In genomic region chr4:174928575-174929253, GRCh38 we compare ENCODE assay signal across 20 cellular contexts. TPM values are rescaled to one million over a fixed set of nuclear protein-coding genes. Genes with fewer than 3 reads are reported as not detected.
DNase-seq lines count a peak whose midpoint lies in the region; ATAC-seq and TF ChIP-seq lines count a peak whose summit lies in the region.
"Had no signal": no experiment of that assay in that cellular context is flagged by ENCODE, and none has a peak within 500 bp of the region (broad histone marks: within the 10 kb centered on the region; RNA-seq: fewer than 3 reads in every experiment).

No MANE protein-coding gene starts in this region.

- H3K4me1 ChIP-seq in GM23338 (ENCODE audit: insufficient read depth), result no peaks in the 10 kb centered on the region; the same call in none of the 2 replicates
- no peaks in the 10 kb centered on the region for H3K4me1 ChIP-seq in right atrium auricular region

- H3K4me3 Mint-ChIP-seq in GM23338, result no peak overlapping the region
- H3K4me3 Mint-ChIP-seq: activated T-cell treated with anti-CD3 and anti-CD28 coated beads, Interleukin-2, amount 50 U/mL, for 4 hours; neural crest cell; type B pancreatic cell had no signal

- no peaks in the 10 kb centered on the region for H3K27me3 Mint-ChIP-seq in GM23338 (ENCODE audit: insufficient read depth, low read depth, poor library complexity)
- H3K27me3 Mint-ChIP-seq: type B pancreatic cell had no signal

- DNase-seq in GM23338 (ENCODE audit: low spot score), result peak; percentile 19
- DNase-seq in epithelial cell of esophagus (ENCODE audit: low read depth), result peak; percentile 8
- no peak for DNase-seq in right atrium auricular region (ENCODE audit: low spot score)
- no peak for DNase-seq in NCI-H1436 treated with DMSO at 0.1 percent for 48 hours (lab: John Stamatoyannopoulos, UW)
- no peak for DNase-seq in NCI-H748 (lab: John Stamatoyannopoulos, UW; ENCODE audit: unreplicated experiment)
- DNase-seq in DMS153 treated with DMSO at 0.1 percent for 48 hours (lab: John Stamatoyannopoulos, UW; ENCODE audit: unreplicated experiment), result no peak
- DNase-seq: activated CD4-positive, alpha-beta T cell treated with anti-CD3 and anti-CD28 coated beads, Interleukin-2, amount 50 U/mL, for 1 hour; activated T-cell treated with anti-CD3 and anti-CD28 coated beads, Interleukin-2, amount 50 U/mL, for 4 hours; Kasumi-1; mesenchymal stem cell; NCI-H2029 treated with DMSO at 0.1 percent for 48 hours had no signal

- H3K4me1 Mint-ChIP-seq in GM23338, result peaks cover 11% of the 10 kb centered on the region
- H3K4me1 Mint-ChIP-seq: neural crest cell had no signal

- H3K27me3 ChIP-seq in GM23338 (ENCODE audit: insufficient read depth), result no peaks in the 10 kb centered on the region
- H3K27me3 ChIP-seq in right atrium auricular region, result no peaks in the 10 kb centered on the region

- H3K36me3 ChIP-seq in GM23338 (ENCODE audit: insufficient read depth) (no peaks in the 10 kb centered on the region), right atrium auricular region (no peaks in the 10 kb centered on the region)

- no peaks in the 10 kb centered on the region for H3F3A ChIP-seq in GM23338 (replicated peaks; ENCODE audit: low read depth)

- no peaks in the 10 kb centered on the region for H3K9me3 ChIP-seq in right atrium auricular region

- H3K4me3 ChIP-seq in GM23338, result no peak overlapping the region
- no peak overlapping the region for H3K4me3 ChIP-seq in epithelial cell of esophagus (ENCODE audit: low read length)
- H3K4me3 ChIP-seq in right atrium auricular region, result no peak overlapping the region

- peak overlapping the region; percentile 70 for H2AFZ ChIP-seq in GM23338

- no peaks in the 10 kb centered on the region for H3K36me3 Mint-ChIP-seq in GM23338 (ENCODE audit: low read depth)
- H3K36me3 Mint-ChIP-seq: type B pancreatic cell had no signal

- H3K27ac ChIP-seq in GM23338 (ENCODE audit: low read depth), result no peak overlapping the region
- no peak overlapping the region for H3K27ac ChIP-seq in right atrium auricular region
- H3K27ac ChIP-seq: HL-60 had no signal

- H3K9me2 ChIP-seq in GM23338 (ENCODE audit: insufficient read depth), result no peaks in the 10 kb centered on the region; the same call in 1 of the 2 replicates

- no peak for ATAC-seq in GM23338
- peak; percentile 46 for ATAC-seq in HG03439 (IDR thresholded peaks at IDR 0.05; ENCODE audit: unreplicated experiment)
- ATAC-seq: activated T-cell treated with anti-CD3 and anti-CD28 coated beads, Interleukin-2, amount 50 U/mL, for 4 hours had no signal

- TF ChIP-seq POLR2A in GM18951 (IDR thresholded peaks at IDR 0.05; ENCODE audit: extremely low read depth, insufficient read depth, insufficient read length), result peak; percentile 6

- H3K79me2 ChIP-seq in GM23338 (replicated peaks; ENCODE audit: insufficient read depth), result no peaks in the 10 kb centered on the region

- TF ChIP-seq CTCF in GM23338 (conservative IDR thresholded peaks at IDR 0.05; ENCODE audit: low read depth in 2 of 2), result no peak
- TF ChIP-seq CTCF in epithelial cell of esophagus (IDR thresholded peaks at IDR 0.05; ENCODE audit: insufficient read depth, low read depth, low read length, missing control alignments), result no peak
- no peak for TF ChIP-seq CTCF in right atrium auricular region (IDR thresholded peaks at IDR 0.05)

- H3K9me3 Mint-ChIP-seq in GM23338, result no peaks in the 10 kb centered on the region
- H3K9me3 Mint-ChIP-seq: activated T-cell treated with anti-CD3 and anti-CD28 coated beads, Interleukin-2, amount 50 U/mL, for 4 hours; neural crest cell; type B pancreatic cell had no signal

- in situ Hi-C loops in GM18951 (cut with MboI; ENCODE audit: low sequenced_read_pairs, unreplicated experiment), result no loop called here

- 0 out of 2 replicates have a peak overlapping the region, but pooled peaks have one; percentile 6 for H3K4me2 ChIP-seq in GM23338

- no peak overlapping the region for H3K27ac Mint-ChIP-seq in GM23338
- H3K27ac Mint-ChIP-seq: type B pancreatic cell had no signal

- H4K20me1 ChIP-seq in GM23338 (replicated peaks; ENCODE audit: insufficient read depth), result no peaks in the 10 kb centered on the region

TF ChIP-seq in GM23338, 12 proteins besides CTCF, POLR2A, EP300 and RAD21:
- TF ChIP-seq ZNF114 (CRISPR knock-in tag; IDR thresholded peaks at IDR 0.05) (no peak), EZH2 (IDR thresholded peaks at IDR 0.05; ENCODE audit: low read depth, unreplicated experiment) (no peak), STAT1 (IDR thresholded peaks at IDR 0.05; ENCODE audit: unreplicated experiment) (no peak), POLR2AphosphoS5 (IDR thresholded peaks at IDR 0.05; ENCODE audit: low read depth) (no peak), ZNF331 (CRISPR knock-in tag; IDR thresholded peaks at IDR 0.05; ENCODE audit: low read depth) (no peak), NANOG (IDR thresholded peaks at IDR 0.05; ENCODE audit: borderline replicate concordance) (no peak), EZH2phosphoT487 (IDR thresholded peaks at IDR 0.05; ENCODE audit: unreplicated experiment) (no peak)
- TF ChIP-seq, protein P1, sequence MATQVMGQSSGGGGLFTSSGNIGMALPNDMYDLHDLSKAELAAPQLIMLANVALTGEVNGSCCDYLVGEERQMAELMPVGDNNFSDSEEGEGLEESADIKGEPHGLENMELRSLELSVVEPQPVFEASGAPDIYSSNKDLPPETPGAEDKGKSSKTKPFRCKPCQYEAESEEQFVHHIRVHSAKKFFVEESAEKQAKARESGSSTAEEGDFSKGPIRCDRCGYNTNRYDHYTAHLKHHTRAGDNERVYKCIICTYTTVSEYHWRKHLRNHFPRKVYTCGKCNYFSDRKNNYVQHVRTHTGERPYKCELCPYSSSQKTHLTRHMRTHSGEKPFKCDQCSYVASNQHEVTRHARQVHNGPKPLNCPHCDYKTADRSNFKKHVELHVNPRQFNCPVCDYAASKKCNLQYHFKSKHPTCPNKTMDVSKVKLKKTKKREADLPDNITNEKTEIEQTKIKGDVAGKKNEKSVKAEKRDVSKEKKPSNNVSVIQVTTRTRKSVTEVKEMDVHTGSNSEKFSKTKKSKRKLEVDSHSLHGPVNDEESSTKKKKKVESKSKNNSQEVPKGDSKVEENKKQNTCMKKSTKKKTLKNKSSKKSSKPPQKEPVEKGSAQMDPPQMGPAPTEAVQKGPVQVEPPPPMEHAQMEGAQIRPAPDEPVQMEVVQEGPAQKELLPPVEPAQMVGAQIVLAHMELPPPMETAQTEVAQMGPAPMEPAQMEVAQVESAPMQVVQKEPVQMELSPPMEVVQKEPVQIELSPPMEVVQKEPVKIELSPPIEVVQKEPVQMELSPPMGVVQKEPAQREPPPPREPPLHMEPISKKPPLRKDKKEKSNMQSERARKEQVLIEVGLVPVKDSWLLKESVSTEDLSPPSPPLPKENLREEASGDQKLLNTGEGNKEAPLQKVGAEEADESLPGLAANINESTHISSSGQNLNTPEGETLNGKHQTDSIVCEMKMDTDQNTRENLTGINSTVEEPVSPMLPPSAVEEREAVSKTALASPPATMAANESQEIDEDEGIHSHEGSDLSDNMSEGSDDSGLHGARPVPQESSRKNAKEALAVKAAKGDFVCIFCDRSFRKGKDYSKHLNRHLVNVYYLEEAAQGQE (IDR thresholded peaks at IDR 0.05; ENCODE audit: unreplicated experiment), result no peak

RNA-seq across cellular contexts. Expression of gene ADAM29, which starts 10.6 kb away (rescaled TPM):
- 0.04 TPM in 1 of 2 replicates, not detected in the other for total RNA-seq in GM23338 (2014; rRNA removed; shearing (Covaris generic))
- not detected in 2 replicates for polyA plus RNA-seq in GM23338 (2016; fragmentation: Nextera tagmentation; extraction: Ambion mirVana)
- not detected for total RNA-seq in right atrium auricular region
- total RNA-seq: activated T-cell treated with anti-CD3 and anti-CD28 coated beads, Interleukin-2, amount 50 U/mL, for 4 hours; endothelial cell of umbilical vein; glomerular endothelial cell; neural crest cell; T-helper 2 cell treated with Interferon-gamma antibody and Interleukin-4, amounts not matched to agents 100 ng/mL and 5 ng/mL, for 36 hours had no signal
- polyA plus RNA-seq: adipose tissue, endothelial cell of umbilical vein had no signal

Comparison
In these comparisons a context has a peak if more than half of its experiments do, and no peak if none do; other contexts are left out.
1. DNase-seq: peak in GM23338 (single experiment) and epithelial cell of esophagus (single experiment); none in right atrium auricular region (single experiment), NCI-H1436 treated with DMSO at 0.1 percent for 48 hours (single experiment), NCI-H748 (single experiment) and DMS153 treated with DMSO at 0.1 percent for 48 hours (single experiment).